ENCODE assay signal across 8 cellular contexts in genomic region chr11:576791-577610, GRCh38. TPM values are rescaled to one million over a fixed set of nuclear protein-coding genes. Genes with fewer than 3 reads are reported as not detected.
DNase-seq lines count a peak whose midpoint lies in the region; ATAC-seq, FAIRE-seq and TF ChIP-seq lines count a peak whose summit lies in the region.

No MANE protein-coding gene starts in this region.

- H3K4me3 Mint-ChIP-seq in T-helper 17 cell = peak overlapping the region; percentile 84

- H3K27ac Mint-ChIP-seq in T-helper 17 cell = peak overlapping the region; percentile 75

- H3K27me3 ChIP-seq in foreskin keratinocyte = no peaks in the 10 kb centered on the region
- H3K27me3 ChIP-seq in gastrocnemius medialis = no peaks in the 10 kb centered on the region

- intact Hi-C loops in gastrocnemius medialis (cut with DNase I; ENCODE audit: low total_unique reads) = loop anchor here (1.0 to 2.0 kb wide), 5 partner anchors 35 to 118 kb away; partner anchors contain the start of genes DEAF1, HRAS and TMEM80

- peak; percentile 48 for FAIRE-seq in GM19239 (lab: Jason Lieb, UNC)
- no peak for FAIRE-seq in urothelium cell line (lab: Jason Lieb, UNC)

- peak overlapping the region; percentile 73 to 84 (median 76) for H3K4me3 ChIP-seq in gastrocnemius medialis

- no peaks in the 10 kb centered on the region for H3K27me3 Mint-ChIP-seq in T-helper 17 cell

- H3K4me1 ChIP-seq in foreskin keratinocyte = peaks cover 7% of the 10 kb centered on the region
- H3K4me1 ChIP-seq in gastrocnemius medialis = peaks cover 42 to 69% of the 10 kb centered on the region in 2 donors

- H3K9me3 ChIP-seq in T-helper 17 cell (ENCODE audit: control insufficient read depth, low read length, poor library complexity, severe bottlenecking) (no peaks in the 10 kb centered on the region), gastrocnemius medialis (no peaks in the 10 kb centered on the region)

- ATAC-seq in T-helper 17 cell = no peak
- ATAC-seq in foreskin keratinocyte = no peak
- no peak for ATAC-seq in gastrocnemius medialis
- ATAC-seq in HG03025 (IDR thresholded peaks at IDR 0.05; ENCODE audit: low FRiP score, unreplicated experiment) = no peak
- ATAC-seq in HG03439 (IDR thresholded peaks at IDR 0.05; ENCODE audit: unreplicated experiment) = no peak

- H3K27ac ChIP-seq in foreskin keratinocyte (peak overlapping the region; percentile 75), gastrocnemius medialis (peak overlapping the region; percentile 94 to 99 (median 96))

- TF ChIP-seq POLR2A in gastrocnemius medialis (IDR thresholded peaks at IDR 0.05) = no peak

- in situ Hi-C loops in gastrocnemius medialis (cut with MboI; ENCODE audit: low sequenced_read_pairs in 4 of 4) = no loop called here

- no peaks in the 10 kb centered on the region for H3K36me3 Mint-ChIP-seq in T-helper 17 cell (ENCODE audit: low read depth)

- H3K4me1 Mint-ChIP-seq in T-helper 17 cell = peaks cover 44% of the 10 kb centered on the region

- no peak for DNase-seq in GM19239 (ENCODE audit: insufficient read length, low spot score)
- DNase-seq in T-helper 17 cell = no peak
- no peak for DNase-seq in foreskin keratinocyte
- DNase-seq in gastrocnemius medialis = no peak
- no peak for DNase-seq in SW 1271 (lab: John Stamatoyannopoulos, UW)
- no peak for DNase-seq in urothelium cell line (ENCODE audit: low spot score)

- no peaks in the 10 kb centered on the region for H3K36me3 ChIP-seq in gastrocnemius medialis

- TF ChIP-seq CTCF in foreskin keratinocyte (conservative IDR thresholded peaks at IDR 0.05) = no peak
- no peak for TF ChIP-seq CTCF in gastrocnemius medialis (IDR thresholded peaks at IDR 0.05 in 4 of 5, conservative IDR thresholded peaks at IDR 0.05 in 1 of 5)

RNA-seq across cellular contexts. Expression of gene PHRF1, which starts 0.7 kb away (rescaled TPM):
- total RNA-seq in T-helper 17 cell (10 to 100 TPM; 36.7 to 44.8 TPM), foreskin keratinocyte (28.4 and 30.4 TPM in 2 replicates), gastrocnemius medialis (10 to 100 TPM in 3 of 4 donors, 1 to 10 TPM in 1; 9.2 to 22.6 (median 20.8) TPM)
- polyA plus RNA-seq in foreskin keratinocyte = 14.2 and 15.1 TPM in 2 replicates

RNA-seq across cellular contexts. Expression of gene RASSF7, which starts 16.2 kb away (rescaled TPM):
- 10 to 100 TPM; 24.6 to 29.4 TPM for total RNA-seq in T-helper 17 cell
- total RNA-seq in foreskin keratinocyte = 37.3 and 44.3 TPM in 2 replicates
- polyA plus RNA-seq in foreskin keratinocyte = 51.7 and 59.1 TPM in 2 replicates
- 1 to 10 TPM in 1 of 4 donors, under 1 TPM in 3; 0.56 to 2.4 (median 0.70) TPM for total RNA-seq in gastrocnemius medialis

RNA-seq across cellular contexts. Expression of gene LMNTD2, which starts 16.5 kb away (rescaled TPM):
- total RNA-seq in T-helper 17 cell = 1 to 10 TPM; 3.8 to 6.0 TPM
- total RNA-seq in foreskin keratinocyte = 0.92 and 0.95 TPM in 2 replicates
- polyA plus RNA-seq in foreskin keratinocyte = 1.2 and 1.3 TPM in 2 replicates
- 1 to 10 TPM in 1 of 4 donors, under 1 TPM in 1, not detected in 2; 0.13 to 1.5 TPM for total RNA-seq in gastrocnemius medialis

RNA-seq across cellular contexts. Expression of gene IRF7, which starts 38.7 kb away (rescaled TPM):
- total RNA-seq in T-helper 17 cell = 10 to 100 TPM; 40.3 to 44.0 TPM
- 52.1 and 66.7 TPM in 2 replicates for total RNA-seq in foreskin keratinocyte
- 54.0 and 66.9 TPM in 2 replicates for polyA plus RNA-seq in foreskin keratinocyte
- 10 to 100 TPM; 15.5 to 37.1 (median 26.3) TPM for total RNA-seq in gastrocnemius medialis

RNA-seq across cellular contexts. Expression of gene LRRC56, which starts 39.7 kb away (rescaled TPM):
- total RNA-seq in T-helper 17 cell = 1 to 10 TPM; 5.7 to 5.8 TPM
- 0.28 and 0.48 TPM in 2 replicates for total RNA-seq in foreskin keratinocyte
- polyA plus RNA-seq in foreskin keratinocyte = 0.30 and 0.47 TPM in 2 replicates
- total RNA-seq in gastrocnemius medialis = under 1 TPM in 2 of 4 donors, not detected in 2; 0.29 to 0.36 TPM

Comparison
In these comparisons a context has a peak if more than half of its experiments do, and no peak if none do; other contexts are left out.
1. RNA of gene RASSF7, which starts 16.2 kb away (total RNA-seq): 37.3 to 44.3 TPM in foreskin keratinocyte and 24.6 to 29.4 TPM in T-helper 17 cell; 0.56 to 2.4 TPM in gastrocnemius medialis; every median in the first group is over 4 times any median in the second.